9 cellular contexts compared by ENCODE assay signal in genomic region chr19:48624791-48625723, GRCh38. TPM values are rescaled to one million over a fixed set of nuclear protein-coding genes. Genes with fewer than 3 reads are reported as not detected.
DNase-seq lines count a peak whose midpoint lies in the region; ATAC-seq lines count a peak whose summit lies in the region.
"Had no signal": no experiment of that assay in that cellular context is flagged by ENCODE, and none has a peak within 500 bp of the region (broad histone marks: within the 10 kb centered on the region; RNA-seq: fewer than 3 reads in every experiment).

No MANE protein-coding gene starts in this region.

- peak overlapping the region; percentile 19 for H3K27ac ChIP-seq in thymus (ENCODE audit: low read depth)

- H3K4me1 Mint-ChIP-seq in activated T-cell treated with anti-CD3 and anti-CD28 coated beads, Interleukin-2, amount 50 U/mL, for 24 hours (ENCODE audit: low read depth), result peaks cover 49% of the 10 kb centered on the region
- peaks cover 36% of the 10 kb centered on the region for H3K4me1 Mint-ChIP-seq in activated naive CD8-positive, alpha-beta T cell treated with anti-CD3 and anti-CD28 coated beads, Interleukin-2, amount 10 ng/mL, durations not matched to agents 7 days and 5 days

- peaks cover 68% of the 10 kb centered on the region for H3K36me3 Mint-ChIP-seq in activated T-cell treated with anti-CD3 and anti-CD28 coated beads, Interleukin-2, amount 50 U/mL, for 24 hours (ENCODE audit: low read depth)
- peaks cover 9% of the 10 kb centered on the region for H3K36me3 Mint-ChIP-seq in activated naive CD8-positive, alpha-beta T cell treated with anti-CD3 and anti-CD28 coated beads, Interleukin-2, amount 10 ng/mL, durations not matched to agents 7 days and 5 days

- no peaks in the 10 kb centered on the region for H3K9me3 Mint-ChIP-seq in activated T-cell treated with anti-CD3 and anti-CD28 coated beads, Interleukin-2, amount 50 U/mL, for 24 hours
- H3K9me3 Mint-ChIP-seq in activated naive CD8-positive, alpha-beta T cell treated with anti-CD3 and anti-CD28 coated beads, Interleukin-2, amount 10 ng/mL, durations not matched to agents 7 days and 5 days, result no peaks in the 10 kb centered on the region

- ATAC-seq in activated naive CD8-positive, alpha-beta T cell treated with anti-CD3 and anti-CD28 coated beads, Interleukin-2, amount 10 ng/mL, durations not matched to agents 7 days and 5 days (ENCODE audit: low read depth), result no peak
- no peak for ATAC-seq in HG03280 (IDR thresholded peaks at IDR 0.05; ENCODE audit: unreplicated experiment)

- no peaks in the 10 kb centered on the region for H3K27me3 ChIP-seq in thymus (ENCODE audit: control insufficient read depth, insufficient read depth)

- no peak for DNase-seq in activated T-cell treated with anti-CD3 and anti-CD28 coated beads, Interleukin-2, amount 50 U/mL, for 24 hours
- DNase-seq in activated T-cell treated with anti-CD3 and anti-CD28 coated beads, Interleukin-2, amount 50 U/mL, for 1 hour, result no peak
- DNase-seq in activated naive CD8-positive, alpha-beta T cell treated with anti-CD3 and anti-CD28 coated beads, Interleukin-2, amount 10 ng/mL, durations not matched to agents 7 days and 5 days, result no peak
- peak; percentile 62 for DNase-seq in left kidney (ENCODE audit: low read depth, low spot score)
- DNase-seq in SKM-1 treated with dmso at 0.1 percent for 144 hours (lab: John Stamatoyannopoulos, UW; ENCODE audit: unreplicated experiment), result no peak
- no peak for DNase-seq in SHP77 treated with DMSO at 0.1 percent for 48 hours (lab: John Stamatoyannopoulos, UW)

- peaks cover 10% of the 10 kb centered on the region for H3K4me1 ChIP-seq in thymus (ENCODE audit: control insufficient read depth, insufficient read depth, low read length)

- WGBS in thymus, result 88% methylated on average over 24 of the region's 24 CpGs

- H3K9me3 ChIP-seq in thymus (ENCODE audit: control insufficient read depth), result no peaks in the 10 kb centered on the region

- peak overlapping the region; percentile 73 for H3K4me3 Mint-ChIP-seq in activated T-cell treated with anti-CD3 and anti-CD28 coated beads, Interleukin-2, amount 50 U/mL, for 24 hours
- H3K4me3 Mint-ChIP-seq in activated naive CD8-positive, alpha-beta T cell treated with anti-CD3 and anti-CD28 coated beads, Interleukin-2, amount 10 ng/mL, durations not matched to agents 7 days and 5 days, result peak overlapping the region; percentile 92

- H3K4me3 ChIP-seq in thymus (ENCODE audit: low read length), result peak overlapping the region; percentile 60

- POLR2A ChIA-PET in activated naive CD8-positive, alpha-beta T cell treated with anti-CD3 and anti-CD28 coated beads, Interleukin-2, amount 10 ng/mL, durations not matched to agents 7 days and 5 days (lab: Charles Lee), result no interaction called here

- H3K27ac Mint-ChIP-seq in activated T-cell treated with anti-CD3 and anti-CD28 coated beads, Interleukin-2, amount 50 U/mL, for 24 hours, result peak overlapping the region; percentile 89
- H3K27ac Mint-ChIP-seq in activated naive CD8-positive, alpha-beta T cell treated with anti-CD3 and anti-CD28 coated beads, Interleukin-2, amount 10 ng/mL, durations not matched to agents 7 days and 5 days, result peak overlapping the region; percentile 97

- peaks cover 36% of the 10 kb centered on the region for H3K36me3 ChIP-seq in thymus (ENCODE audit: control insufficient read depth, insufficient read depth)

- no peaks in the 10 kb centered on the region for H3K27me3 Mint-ChIP-seq in activated T-cell treated with anti-CD3 and anti-CD28 coated beads, Interleukin-2, amount 50 U/mL, for 24 hours
- no peaks in the 10 kb centered on the region for H3K27me3 Mint-ChIP-seq in activated naive CD8-positive, alpha-beta T cell treated with anti-CD3 and anti-CD28 coated beads, Interleukin-2, amount 10 ng/mL, durations not matched to agents 7 days and 5 days

RNA-seq across cellular contexts. Expression of gene SPHK2, which starts 5.8 kb away (rescaled TPM):
- 10 to 100 TPM; 31.4 to 31.8 TPM for total RNA-seq in activated naive CD8-positive, alpha-beta T cell treated with anti-CD3 and anti-CD28 coated beads, Interleukin-2, amount 10 ng/mL, durations not matched to agents 7 days and 5 days
- polyA plus RNA-seq in thymus, result 13.4 TPM

RNA-seq across cellular contexts. Expression of gene RPL18, which starts 6.1 kb away (rescaled TPM):
- 1,000 to 10,000 TPM; 1,565 to 1,587 TPM for total RNA-seq in activated naive CD8-positive, alpha-beta T cell treated with anti-CD3 and anti-CD28 coated beads, Interleukin-2, amount 10 ng/mL, durations not matched to agents 7 days and 5 days
- polyA plus RNA-seq in thymus, result 2,606 TPM

RNA-seq across cellular contexts. Expression of gene FAM83E, which starts 10.2 kb away (rescaled TPM):
- 1 to 10 TPM; 2.7 to 3.6 TPM for total RNA-seq in activated naive CD8-positive, alpha-beta T cell treated with anti-CD3 and anti-CD28 coated beads, Interleukin-2, amount 10 ng/mL, durations not matched to agents 7 days and 5 days
- 2.2 TPM for polyA plus RNA-seq in thymus
- total RNA-seq: glomerular endothelial cell had no signal

RNA-seq across cellular contexts. Expression of gene DBP, which starts 12.1 kb away (rescaled TPM):
- total RNA-seq in activated naive CD8-positive, alpha-beta T cell treated with anti-CD3 and anti-CD28 coated beads, Interleukin-2, amount 10 ng/mL, durations not matched to agents 7 days and 5 days, result 10 to 100 TPM; 34.0 to 34.8 TPM
- polyA plus RNA-seq in thymus, result 21.2 TPM

RNA-seq across cellular contexts. Expression of gene SPACA4, which starts 18.5 kb away (rescaled TPM):
- total RNA-seq in activated naive CD8-positive, alpha-beta T cell treated with anti-CD3 and anti-CD28 coated beads, Interleukin-2, amount 10 ng/mL, durations not matched to agents 7 days and 5 days, result not detected
- not detected for polyA plus RNA-seq in thymus
- total RNA-seq: glomerular endothelial cell had no signal
